10 cellular contexts compared by ENCODE assay signal in the genomic region with DNA sequence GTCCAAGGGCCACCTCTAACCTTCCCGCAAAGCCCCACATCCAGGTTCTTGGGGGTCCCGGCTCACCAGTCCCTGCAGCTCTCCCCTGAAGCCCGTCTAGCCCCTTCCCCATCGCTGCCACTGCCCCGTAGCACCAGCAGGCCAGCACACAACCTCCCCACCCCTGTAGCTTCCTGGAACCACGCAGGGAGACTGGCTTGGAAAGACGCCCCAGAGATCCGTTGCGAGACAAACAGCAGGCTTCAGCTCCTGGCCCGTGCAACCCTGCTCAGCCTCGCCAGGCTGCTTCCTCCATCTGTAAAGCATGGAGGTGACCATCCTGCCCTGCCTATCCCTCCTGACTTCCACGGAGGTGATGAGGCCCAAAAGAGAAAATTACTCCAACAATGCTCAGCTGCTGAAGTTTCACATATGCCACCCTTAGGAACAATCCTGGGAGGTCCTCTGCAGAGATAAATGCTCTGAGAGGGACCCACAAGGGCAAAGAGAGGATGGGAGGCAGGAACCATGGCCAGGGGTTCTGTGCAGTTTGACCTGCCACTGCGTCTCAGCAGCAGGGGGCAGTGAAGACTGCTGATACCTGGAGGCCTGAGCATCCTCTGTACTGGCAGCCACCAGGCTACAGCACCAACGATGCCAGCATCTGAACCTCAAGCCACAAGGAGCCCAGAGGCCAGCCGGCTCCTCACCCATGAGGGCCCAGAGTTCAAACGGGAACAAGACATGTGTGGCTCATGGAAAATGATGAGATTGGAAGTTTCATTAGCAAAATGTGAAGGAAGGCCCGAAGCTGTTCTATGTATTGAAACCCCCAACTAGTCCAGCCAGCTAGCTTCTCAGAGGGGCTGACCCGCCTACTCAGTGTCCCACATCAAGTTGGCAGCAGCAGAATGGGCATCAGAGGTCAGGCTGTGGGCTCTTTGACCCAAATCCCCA. TPM values are rescaled to one million over a fixed set of nuclear protein-coding genes. Genes with fewer than 3 reads are reported as not detected.
DNase-seq lines count a peak whose midpoint lies in the region; ATAC-seq, FAIRE-seq and TF ChIP-seq lines count a peak whose summit lies in the region.
"Had no signal": no experiment of that assay in that cellular context is flagged by ENCODE, and none has a peak within 500 bp of the region (broad histone marks: within the 10 kb centered on the region; RNA-seq: fewer than 3 reads in every experiment).

No MANE protein-coding gene starts in this region.

- TF ChIP-seq CTCF in right atrium auricular region (IDR thresholded peaks at IDR 0.05) = no peak
- peak; percentile 65 for TF ChIP-seq CTCF in HepG2 (CRISPR knock-in tag; IDR thresholded peaks at IDR 0.05)
- TF ChIP-seq CTCF in GM20000 (IDR thresholded peaks at IDR 0.05; ENCODE audit: extremely low read depth, missing control alignments) = no peak

- H3K4me2 ChIP-seq in HepG2 (ENCODE audit: low read depth, low read length) = no peak overlapping the region

- TF ChIP-seq EP300 in HepG2 (IDR thresholded peaks at IDR 0.05; ENCODE audit: low read depth in 2 of 2, low read length in 2 of 2) (no peak), HepG2 (CRISPR knock-in tag; IDR thresholded peaks at IDR 0.05; ENCODE audit: borderline replicate concordance) (no peak)

- H2AFZ ChIP-seq in HepG2 (ENCODE audit: low read length) = no peak overlapping the region
- H2AFZ ChIP-seq: parathyroid adenoma had no signal

- no peaks in the 10 kb centered on the region for H3K27me3 Mint-ChIP-seq in activated T-cell treated with anti-CD3 and anti-CD28 coated beads, Interleukin-2, amount 50 U/mL, for 4 hours (ENCODE audit: low read depth)

- no peak for DNase-seq in left ventricle myocardium superior
- no peak for DNase-seq in right atrium auricular region (ENCODE audit: low spot score)
- DNase-seq in activated T-cell treated with anti-CD3 and anti-CD28 coated beads, Interleukin-2, amount 50 U/mL, for 4 hours = peak; percentile 38
- DNase-seq in HepG2 (ENCODE audit: low spot score) = no peak
- no peak for DNase-seq in small intestine
- DNase-seq in GM20000 (ENCODE audit: low spot score) = no peak
- DNase-seq in NCI-H1105 (lab: John Stamatoyannopoulos, UW) = no peak

- no peak overlapping the region for H3K9ac ChIP-seq in HepG2 (ENCODE audit: insufficient read depth, low read depth, low read length)
- H3K9ac ChIP-seq: parathyroid adenoma had no signal

- H3K36me3 Mint-ChIP-seq in activated T-cell treated with anti-CD3 and anti-CD28 coated beads, Interleukin-2, amount 50 U/mL, for 4 hours (ENCODE audit: insufficient read depth) = peaks cover 3% of the 10 kb centered on the region

- H3K4me3 ChIP-seq in right atrium auricular region = no peak overlapping the region
- H3K4me3 ChIP-seq in HepG2 (replicated peaks in 1 of 3; ENCODE audit: insufficient read depth in 1 of 3, low read depth in 2 of 3, low read length in 3 of 3) = no peak overlapping the region
- no peak overlapping the region for H3K4me3 ChIP-seq in small intestine (ENCODE audit: low read depth in 1 of 2, low read length in 2 of 2)

- no peaks in the 10 kb centered on the region for H3K9me3 ChIP-seq in right atrium auricular region
- H3K9me3 ChIP-seq in HepG2 (ENCODE audit: low read length) = no peaks in the 10 kb centered on the region
- no peaks in the 10 kb centered on the region for H3K9me3 ChIP-seq in small intestine (ENCODE audit: control insufficient read depth, low read depth)

- peak; percentile 55 for TF ChIP-seq RAD21 in HepG2 (CRISPR knock-in tag; IDR thresholded peaks at IDR 0.05)

- no peaks in the 10 kb centered on the region for H3K9me3 Mint-ChIP-seq in activated T-cell treated with anti-CD3 and anti-CD28 coated beads, Interleukin-2, amount 50 U/mL, for 4 hours

- H3K4me1 ChIP-seq in right atrium auricular region (peaks cover 0 to 54% of the 10 kb centered on the region in 2 donors), HepG2 (ENCODE audit: insufficient read depth, low read length) (peaks cover 18% of the 10 kb centered on the region), small intestine (ENCODE audit: control insufficient read depth in 2 of 2, insufficient read depth in 1 of 2, low read depth in 1 of 2, low read length in 1 of 2) (peaks cover 0 to 11% of the 10 kb centered on the region in 2 donors)
- H3K4me1 ChIP-seq: parathyroid adenoma had no signal

- no peaks in the 10 kb centered on the region for H3K27me3 ChIP-seq in right atrium auricular region
- no peaks in the 10 kb centered on the region; a peak in 1 of 5 replicates for H3K27me3 ChIP-seq in HepG2 (ENCODE audit: control insufficient read depth in 1 of 2, insufficient read depth in 2 of 2, low read length in 2 of 2)
- H3K27me3 ChIP-seq in small intestine (ENCODE audit: control insufficient read depth in 2 of 2, insufficient read depth in 2 of 2, low read length in 2 of 2) = no peaks in the 10 kb centered on the region

- BruUV-seq in HepG2 (replicated peaks; lab: Mats Ljungman, UMichigan) = no TSS peak

- H3K36me3 ChIP-seq in right atrium auricular region = no peaks in the 10 kb centered on the region
- peaks cover 1 to 8% of the 10 kb centered on the region in 2 experiments for H3K36me3 ChIP-seq in HepG2 (replicated peaks in 1 of 2; ENCODE audit: control insufficient read depth in 1 of 2, insufficient read depth in 2 of 2, low read length in 2 of 2)
- no peaks in the 10 kb centered on the region for H3K36me3 ChIP-seq in small intestine (ENCODE audit: control insufficient read depth in 2 of 2, insufficient read depth in 2 of 2, low read length in 2 of 2)

- in situ Hi-C loops in HepG2 (cut with HindIII; ENCODE audit: extremely low pct_ligation_motif_present, low pct_unique_long_range_greater_than_20kb) = no loop called here

- ATAC-seq in left ventricle myocardium superior (peak; percentile 33), HepG2 (peak; percentile 82), esophagus mucosa (no peak)
- ATAC-seq in activated T-cell treated with anti-CD3 and anti-CD28 coated beads, Interleukin-2, amount 50 U/mL, for 4 hours = peak in 1 of 2 donors; percentile 45

- H3K79me2 ChIP-seq in HepG2 (ENCODE audit: insufficient read depth, low read length) = peaks cover 87% of the 10 kb centered on the region

- no peak for TF ChIP-seq POLR2A in HepG2 (IDR thresholded peaks at IDR 0.05; ENCODE audit: insufficient read depth in 1 of 2, low read depth in 2 of 2, low read length in 2 of 2)

- POLR2A ChIA-PET in HepG2 (lab: Yijun Ruan, JAX) = no interaction called here

- WGBS in HepG2 (ENCODE audit: low lambda C conversion rate) = 80% methylated on average over 18 of the region's 18 CpGs
- 73 to 76% (median 76%) methylated on average over 18 of the region's 18 CpGs for WGBS in small intestine, 3 donors

- CTCF ChIA-PET in HepG2 (lab: Yijun Ruan, JAX; ENCODE audit: low intra/inter-chr PET ratio, low total read pairs) = no interaction called here

- FAIRE-seq in HepG2 (lab: Jason Lieb, UNC) = no peak
- no peak for FAIRE-seq in small intestine (lab: Jason Lieb, UNC)

- H4K20me1 ChIP-seq in HepG2 (ENCODE audit: insufficient read depth, low read length) = peaks cover 39% of the 10 kb centered on the region

- no peak overlapping the region for H3K4me3 Mint-ChIP-seq in activated T-cell treated with anti-CD3 and anti-CD28 coated beads, Interleukin-2, amount 50 U/mL, for 4 hours

- peaks cover 65% of the 10 kb centered on the region for H3K4me1 Mint-ChIP-seq in activated T-cell treated with anti-CD3 and anti-CD28 coated beads, Interleukin-2, amount 50 U/mL, for 4 hours (ENCODE audit: low read depth)

- intact Hi-C loops in left ventricle myocardium superior (cut with micrococcal nuclease) = no loop called here
- intact Hi-C loops in HepG2 (cut with micrococcal nuclease; ENCODE audit: unreplicated experiment) = no loop called here

- H3K27ac ChIP-seq in right atrium auricular region (no peak overlapping the region), HepG2 (ENCODE audit: extremely low read length, insufficient read depth, low read length) (no peak overlapping the region), small intestine (ENCODE audit: low read depth in 1 of 2, low read length in 1 of 2) (no peak overlapping the region)
- H3K27ac ChIP-seq: parathyroid adenoma had no signal

RNA-seq across cellular contexts. Expression of a gene that starts 16.1 kb away (rescaled TPM):
- total RNA-seq in left ventricle myocardium superior (33.1 TPM), right atrium auricular region (10 to 100 TPM; 32.8 to 48.1 TPM), HepG2 (2016; rRNA removed; fragmentation: Illumina TruSeq; extraction: Trizol) (13.1 and 35.3 TPM in 2 replicates), esophagus mucosa (46.6 TPM)
- 10 to 100 TPM; 25.8 to 27.7 (median 27.0) TPM for total RNA-seq in activated T-cell treated with anti-CD3 and anti-CD28 coated beads, Interleukin-2, amount 50 U/mL, for 4 hours
- 3.2 and 3.3 TPM in 2 replicates for total RNA-seq in HepG2 (2016; cell fraction: cytosol; rRNA removed; fragmentation: Illumina TruSeq; extraction: Trizol; ENCODE audit: low read depth)
- 11.4 and 34.3 TPM in 2 replicates for total RNA-seq in HepG2 (2016; cell fraction: insoluble cytoplasmic fraction; rRNA removed; fragmentation: Illumina TruSeq; extraction: Trizol)
- 7.2 and 7.5 TPM in 2 replicates for total RNA-seq in HepG2 (2016; cell fraction: membrane; rRNA removed; fragmentation: Illumina TruSeq; extraction: Trizol)
- total RNA-seq in HepG2 (2016; cell fraction: nucleus; rRNA removed; fragmentation: Illumina TruSeq; extraction: Trizol) = 34.8 and 37.6 TPM in 2 replicates
- polyA plus RNA-seq in HepG2 (2011; rRNA removed) (23.1 and 27.6 TPM in 2 replicates), small intestine (10 to 100 TPM; 14.8 to 52.9 (median 15.1) TPM)
- 25.5 and 27.7 TPM in 2 replicates for polyA plus RNA-seq in HepG2 (2011; cell fraction: cytosol; rRNA removed)
- polyA plus RNA-seq in HepG2 (2011; cell fraction: nucleus; rRNA removed) = 29.9 and 34.4 TPM in 2 replicates
- 25.6 and 27.4 TPM in 2 replicates for polyA plus RNA-seq in HepG2 (2012)
- polyA plus RNA-seq in HepG2 (2016; cell fraction: cytosol; fragmentation: Illumina TruSeq; extraction: Trizol; ENCODE audit: low read depth) = 1.5 TPM in 2 replicates
- polyA plus RNA-seq in HepG2 (2016; cell fraction: insoluble cytoplasmic fraction; fragmentation: Illumina TruSeq; extraction: Trizol; ENCODE audit: low read depth) = 10.5 and 13.9 TPM in 2 replicates
- polyA plus RNA-seq in HepG2 (2016; cell fraction: membrane; fragmentation: Illumina TruSeq; extraction: Trizol; ENCODE audit: low read depth) = 3.2 and 3.5 TPM in 2 replicates
- 46.9 and 47.1 TPM in 2 replicates for polyA plus RNA-seq in HepG2 (2016; cell fraction: nucleus; fragmentation: Illumina TruSeq; extraction: Trizol; ENCODE audit: insufficient read depth, low read depth)
- 21.9 and 57.1 TPM in 2 replicates for polyA minus RNA-seq in HepG2 (2011; rRNA and poly(A)+ RNA removed; ENCODE audit: low replicate concordance)
- polyA minus RNA-seq in HepG2 (2011; cell fraction: cytosol; rRNA and poly(A)+ RNA removed) = 20.8 and 23.5 TPM in 2 replicates
- polyA minus RNA-seq in HepG2 (2011; cell fraction: nucleus; rRNA and poly(A)+ RNA removed) = 18.0 and 21.3 TPM in 2 replicates

RNA-seq across cellular contexts. Expression of a gene that starts 25.0 kb away (rescaled TPM):
- total RNA-seq in left ventricle myocardium superior = not detected
- total RNA-seq in right atrium auricular region = not detected
- total RNA-seq in activated T-cell treated with anti-CD3 and anti-CD28 coated beads, Interleukin-2, amount 50 U/mL, for 4 hours = not detected
- not detected in 2 replicates for total RNA-seq in HepG2 (2016; rRNA removed; fragmentation: Illumina TruSeq; extraction: Trizol)
- total RNA-seq in HepG2 (2016; cell fraction: cytosol; rRNA removed; fragmentation: Illumina TruSeq; extraction: Trizol; ENCODE audit: low read depth) = not detected in 2 replicates
- total RNA-seq in HepG2 (2016; cell fraction: insoluble cytoplasmic fraction; rRNA removed; fragmentation: Illumina TruSeq; extraction: Trizol) = not detected in 2 replicates
- not detected in 2 replicates for total RNA-seq in HepG2 (2016; cell fraction: membrane; rRNA removed; fragmentation: Illumina TruSeq; extraction: Trizol)
- total RNA-seq in HepG2 (2016; cell fraction: nucleus; rRNA removed; fragmentation: Illumina TruSeq; extraction: Trizol) = not detected in 2 replicates
- not detected in 2 replicates for polyA plus RNA-seq in HepG2 (2011; rRNA removed)
- not detected in 2 replicates for polyA plus RNA-seq in HepG2 (2011; cell fraction: cytosol; rRNA removed)
- polyA plus RNA-seq in HepG2 (2011; cell fraction: nucleus; rRNA removed) = not detected in 2 replicates
- polyA plus RNA-seq in HepG2 (2012) = not detected in 2 replicates
- polyA plus RNA-seq in HepG2 (2016; cell fraction: cytosol; fragmentation: Illumina TruSeq; extraction: Trizol; ENCODE audit: low read depth) = not detected in 2 replicates
- not detected in 2 replicates for polyA plus RNA-seq in HepG2 (2016; cell fraction: insoluble cytoplasmic fraction; fragmentation: Illumina TruSeq; extraction: Trizol; ENCODE audit: low read depth)
- polyA plus RNA-seq in HepG2 (2016; cell fraction: membrane; fragmentation: Illumina TruSeq; extraction: Trizol; ENCODE audit: low read depth) = not detected in 2 replicates
- polyA plus RNA-seq in HepG2 (2016; cell fraction: nucleus; fragmentation: Illumina TruSeq; extraction: Trizol; ENCODE audit: insufficient read depth, low read depth) = not detected in 2 replicates
- not detected in 2 replicates for polyA minus RNA-seq in HepG2 (2011; rRNA and poly(A)+ RNA removed; ENCODE audit: low replicate concordance)
- not detected in 2 replicates for polyA minus RNA-seq in HepG2 (2011; cell fraction: cytosol; rRNA and poly(A)+ RNA removed)
- polyA minus RNA-seq in HepG2 (2011; cell fraction: nucleus; rRNA and poly(A)+ RNA removed) = not detected in 2 replicates
- not detected for total RNA-seq in esophagus mucosa
- under 1 TPM in 1 of 3 donors, not detected in 2; 0.04 TPM for polyA plus RNA-seq in small intestine
- total RNA-seq: activated CD8-positive, alpha-beta memory T cell treated with anti-CD3 and anti-CD28 coated beads for 36 hours had no signal

RNA-seq across cellular contexts. Expression of a gene that starts 38.3 kb away (rescaled TPM):
- total RNA-seq in left ventricle myocardium superior (9.3 TPM), right atrium auricular region (10 to 100 TPM in 1 of 2 donors, 1 to 10 TPM in 1; 8.5 to 12.0 TPM), HepG2 (2016; rRNA removed; fragmentation: Illumina TruSeq; extraction: Trizol) (7.6 and 8.9 TPM in 2 replicates), esophagus mucosa (9.9 TPM)
- total RNA-seq in activated T-cell treated with anti-CD3 and anti-CD28 coated beads, Interleukin-2, amount 50 U/mL, for 4 hours = 10 to 100 TPM; 21.8 to 22.5 (median 22.0) TPM
- 1.4 and 1.9 TPM in 2 replicates for total RNA-seq in HepG2 (2016; cell fraction: cytosol; rRNA removed; fragmentation: Illumina TruSeq; extraction: Trizol; ENCODE audit: low read depth)
- 7.9 and 8.1 TPM in 2 replicates for total RNA-seq in HepG2 (2016; cell fraction: insoluble cytoplasmic fraction; rRNA removed; fragmentation: Illumina TruSeq; extraction: Trizol)
- 4.1 and 4.3 TPM in 2 replicates for total RNA-seq in HepG2 (2016; cell fraction: membrane; rRNA removed; fragmentation: Illumina TruSeq; extraction: Trizol)
- 4.9 and 6.3 TPM in 2 replicates for total RNA-seq in HepG2 (2016; cell fraction: nucleus; rRNA removed; fragmentation: Illumina TruSeq; extraction: Trizol)
- polyA plus RNA-seq in HepG2 (2011; rRNA removed) (7.7 and 9.4 TPM in 2 replicates), small intestine (10 to 100 TPM; 11.2 to 13.5 (median 11.7) TPM)
- polyA plus RNA-seq in HepG2 (2011; cell fraction: cytosol; rRNA removed) = 6.7 and 9.6 TPM in 2 replicates
- 18.1 and 19.0 TPM in 2 replicates for polyA plus RNA-seq in HepG2 (2011; cell fraction: nucleus; rRNA removed)
- 6.1 and 7.0 TPM in 2 replicates for polyA plus RNA-seq in HepG2 (2012)
- polyA plus RNA-seq in HepG2 (2016; cell fraction: cytosol; fragmentation: Illumina TruSeq; extraction: Trizol; ENCODE audit: low read depth) = 2.1 and 2.6 TPM in 2 replicates
- polyA plus RNA-seq in HepG2 (2016; cell fraction: insoluble cytoplasmic fraction; fragmentation: Illumina TruSeq; extraction: Trizol; ENCODE audit: low read depth) = 9.6 and 10.8 TPM in 2 replicates
- 3.7 and 3.8 TPM in 2 replicates for polyA plus RNA-seq in HepG2 (2016; cell fraction: membrane; fragmentation: Illumina TruSeq; extraction: Trizol; ENCODE audit: low read depth)
- polyA plus RNA-seq in HepG2 (2016; cell fraction: nucleus; fragmentation: Illumina TruSeq; extraction: Trizol; ENCODE audit: insufficient read depth, low read depth) = 17.9 and 18.0 TPM in 2 replicates
- polyA minus RNA-seq in HepG2 (2011; rRNA and poly(A)+ RNA removed; ENCODE audit: low replicate concordance) = 5.0 and 5.6 TPM in 2 replicates
- 3.7 and 4.4 TPM in 2 replicates for polyA minus RNA-seq in HepG2 (2011; cell fraction: cytosol; rRNA and poly(A)+ RNA removed)
- 4.8 and 6.2 TPM in 2 replicates for polyA minus RNA-seq in HepG2 (2011; cell fraction: nucleus; rRNA and poly(A)+ RNA removed)

RNA-seq across cellular contexts. Expression of a gene that starts 44.0 kb away (rescaled TPM):
- not detected for total RNA-seq in left ventricle myocardium superior
- not detected for total RNA-seq in right atrium auricular region
- not detected for total RNA-seq in activated T-cell treated with anti-CD3 and anti-CD28 coated beads, Interleukin-2, amount 50 U/mL, for 4 hours
- total RNA-seq in HepG2 (2016; rRNA removed; fragmentation: Illumina TruSeq; extraction: Trizol) = not detected in 2 replicates
- total RNA-seq in HepG2 (2016; cell fraction: cytosol; rRNA removed; fragmentation: Illumina TruSeq; extraction: Trizol; ENCODE audit: low read depth) = not detected in 2 replicates
- not detected in 2 replicates for total RNA-seq in HepG2 (2016; cell fraction: insoluble cytoplasmic fraction; rRNA removed; fragmentation: Illumina TruSeq; extraction: Trizol)
- not detected in 2 replicates for total RNA-seq in HepG2 (2016; cell fraction: membrane; rRNA removed; fragmentation: Illumina TruSeq; extraction: Trizol)
- not detected in 2 replicates for total RNA-seq in HepG2 (2016; cell fraction: nucleus; rRNA removed; fragmentation: Illumina TruSeq; extraction: Trizol)
- not detected in 2 replicates for polyA plus RNA-seq in HepG2 (2011; rRNA removed)
- not detected in 2 replicates for polyA plus RNA-seq in HepG2 (2011; cell fraction: cytosol; rRNA removed)
- not detected in 2 replicates for polyA plus RNA-seq in HepG2 (2011; cell fraction: nucleus; rRNA removed)
- polyA plus RNA-seq in HepG2 (2012) = not detected in 2 replicates
- polyA plus RNA-seq in HepG2 (2016; cell fraction: cytosol; fragmentation: Illumina TruSeq; extraction: Trizol; ENCODE audit: low read depth) = not detected in 2 replicates
- polyA plus RNA-seq in HepG2 (2016; cell fraction: insoluble cytoplasmic fraction; fragmentation: Illumina TruSeq; extraction: Trizol; ENCODE audit: low read depth) = not detected in 2 replicates
- polyA plus RNA-seq in HepG2 (2016; cell fraction: membrane; fragmentation: Illumina TruSeq; extraction: Trizol; ENCODE audit: low read depth) = not detected in 2 replicates
- not detected in 2 replicates for polyA plus RNA-seq in HepG2 (2016; cell fraction: nucleus; fragmentation: Illumina TruSeq; extraction: Trizol; ENCODE audit: insufficient read depth, low read depth)
- not detected in 2 replicates for polyA minus RNA-seq in HepG2 (2011; rRNA and poly(A)+ RNA removed; ENCODE audit: low replicate concordance)
- polyA minus RNA-seq in HepG2 (2011; cell fraction: cytosol; rRNA and poly(A)+ RNA removed) = not detected in 2 replicates
- not detected in 2 replicates for polyA minus RNA-seq in HepG2 (2011; cell fraction: nucleus; rRNA and poly(A)+ RNA removed)
- total RNA-seq in esophagus mucosa = not detected
- polyA plus RNA-seq in small intestine = not detected
- total RNA-seq: activated CD8-positive, alpha-beta memory T cell treated with anti-CD3 and anti-CD28 coated beads for 36 hours had no signal
